ENCODE assay signal across 2 cellular contexts in the genomic region with DNA sequence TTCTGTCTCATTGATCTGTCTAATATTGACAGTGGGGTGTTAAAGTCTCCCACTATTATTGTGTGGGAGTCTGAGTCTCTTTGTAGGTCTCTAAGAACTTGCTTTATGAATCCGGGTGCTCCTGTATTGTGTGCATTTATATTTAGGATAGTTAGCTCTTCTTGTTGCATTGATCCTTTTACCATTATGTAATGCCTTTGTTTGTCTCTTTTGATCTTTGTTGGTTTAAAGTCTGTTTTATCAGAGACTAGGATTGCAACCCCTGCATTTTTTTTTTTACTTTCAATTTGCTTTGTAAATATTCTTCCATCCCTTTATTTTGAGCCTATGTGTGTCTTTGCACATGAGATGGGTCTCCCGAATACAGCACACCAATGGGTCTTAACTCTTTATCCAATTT. TPM values are rescaled to one million over a fixed set of nuclear protein-coding genes. Genes with fewer than 3 reads are reported as not detected.
"Had no signal": no experiment of that assay in that cellular context is flagged by ENCODE, and none has a peak within 500 bp of the region (broad histone marks: within the 10 kb centered on the region; RNA-seq: fewer than 3 reads in every experiment).

No MANE protein-coding gene starts in this region.

RNA-seq across cellular contexts. Expression of a gene that starts 34.9 kb away (rescaled TPM):
- total RNA-seq: G401, GM12878 had no signal
- polyA plus RNA-seq: GM12878 had no signal
